In genomic region chr5:157020508-157021213, GRCh38 we compare ENCODE assay signal across 32 cellular contexts. TPM values are rescaled to one million over a fixed set of nuclear protein-coding genes. Genes with fewer than 3 reads are reported as not detected.
DNase-seq lines count a peak whose midpoint lies in the region; ATAC-seq and TF ChIP-seq lines count a peak whose summit lies in the region.
"Had no signal": no experiment of that assay in that cellular context is flagged by ENCODE, and none has a peak within 500 bp of the region (broad histone marks: within the 10 kb centered on the region; RNA-seq: fewer than 3 reads in every experiment).

No MANE protein-coding gene starts in this region.

- H3K36me3 ChIP-seq in GM23338 (ENCODE audit: insufficient read depth) = peaks cover 10% of the 10 kb centered on the region; the same call in 1 of the 2 replicates
- H3K36me3 ChIP-seq: breast epithelium, sigmoid colon, tibial artery, vagina had no signal

- H3K27me3 Mint-ChIP-seq in T-helper 1 cell treated with Interleukin-12 subunit alpha and Interleukin-12 subunit beta and Interleukin-4 antibody, amounts not matched to agents 30 μg/mL and 1 μg/mL, for 36 hours (ENCODE audit: low read depth) = no peaks in the 10 kb centered on the region
- H3K27me3 Mint-ChIP-seq in GM23338 (ENCODE audit: insufficient read depth, low read depth, poor library complexity) (no peaks in the 10 kb centered on the region), nephron (ENCODE audit: low read depth) (no peaks in the 10 kb centered on the region)
- H3K27me3 Mint-ChIP-seq in activated T-helper 1 cell treated with anti-CD3 and anti-CD28 coated beads, Interleukin-12 subunit alpha, Interleukin-12 subunit beta, Interleukin-2, Interleukin-4 antibody, amounts not matched to agents 30 ng/mL and 10 ng/mL and 1 ng/mL, durations not matched to agents 14 hours and 24 hours and 36 hours (ENCODE audit: insufficient read depth) = peaks cover 3% of the 10 kb centered on the region
- H3K27me3 Mint-ChIP-seq: activated naive CD4-positive, alpha-beta T cell treated with anti-CD3 and anti-CD28 coated beads, Interleukin-2, amount 50 U/mL, for 24 hours; CD4-positive, alpha-beta T cell; progenitor cell of endocrine pancreas had no signal

- H3K4me1 Mint-ChIP-seq in T-helper 1 cell treated with Interleukin-12 subunit alpha and Interleukin-12 subunit beta and Interleukin-4 antibody, amounts not matched to agents 30 μg/mL and 1 μg/mL, for 36 hours (ENCODE audit: low read depth) = peaks cover 43% of the 10 kb centered on the region
- H3K4me1 Mint-ChIP-seq in GM23338 (no peaks in the 10 kb centered on the region), nephron (peaks cover 14% of the 10 kb centered on the region)
- H3K4me1 Mint-ChIP-seq in activated T-helper 1 cell treated with anti-CD3 and anti-CD28 coated beads, Interleukin-12 subunit alpha, Interleukin-12 subunit beta, Interleukin-2, Interleukin-4 antibody, amounts not matched to agents 30 ng/mL and 10 ng/mL and 1 ng/mL, durations not matched to agents 14 hours and 24 hours and 36 hours (ENCODE audit: low read depth) = peaks cover 53% of the 10 kb centered on the region
- H3K4me1 Mint-ChIP-seq: H9 had no signal

- H2AFZ ChIP-seq in GM23338 = peak overlapping the region; percentile 86; the same call in 1 of the 2 replicates

- peaks cover 46% of the 10 kb centered on the region for H3K9me3 Mint-ChIP-seq in T-helper 1 cell treated with Interleukin-12 subunit alpha and Interleukin-12 subunit beta and Interleukin-4 antibody, amounts not matched to agents 30 μg/mL and 1 μg/mL, for 36 hours
- H3K9me3 Mint-ChIP-seq in GM23338 (peaks cover 24% of the 10 kb centered on the region; the same call in 2 of the 3 replicates), nephron (peaks cover 8% of the 10 kb centered on the region)
- H3K9me3 Mint-ChIP-seq in activated T-helper 1 cell treated with anti-CD3 and anti-CD28 coated beads, Interleukin-12 subunit alpha, Interleukin-12 subunit beta, Interleukin-2, Interleukin-4 antibody, amounts not matched to agents 30 ng/mL and 10 ng/mL and 1 ng/mL, durations not matched to agents 14 hours and 24 hours and 36 hours = peaks cover 33% of the 10 kb centered on the region
- H3K9me3 Mint-ChIP-seq: CD4-positive, alpha-beta T cell had no signal

- H3K27ac ChIP-seq in GM23338 (ENCODE audit: low read depth) = no peak overlapping the region
- H3K27ac ChIP-seq: breast epithelium, sigmoid colon, tibial artery, vagina had no signal

- H3F3A ChIP-seq in GM23338 (replicated peaks; ENCODE audit: low read depth) = no peaks in the 10 kb centered on the region

- no peak overlapping the region for H3K4me3 Mint-ChIP-seq in T-helper 1 cell treated with Interleukin-12 subunit alpha and Interleukin-12 subunit beta and Interleukin-4 antibody, amounts not matched to agents 30 μg/mL and 1 μg/mL, for 36 hours
- H3K4me3 Mint-ChIP-seq in GM23338 (no peak overlapping the region), nephron (no peak overlapping the region)
- H3K4me3 Mint-ChIP-seq in activated T-helper 1 cell treated with anti-CD3 and anti-CD28 coated beads, Interleukin-12 subunit alpha, Interleukin-12 subunit beta, Interleukin-2, Interleukin-4 antibody, amounts not matched to agents 30 ng/mL and 10 ng/mL and 1 ng/mL, durations not matched to agents 14 hours and 24 hours and 36 hours = no peak overlapping the region
- H3K4me3 Mint-ChIP-seq: activated naive CD4-positive, alpha-beta T cell treated with anti-CD3 and anti-CD28 coated beads, Interleukin-2, amount 50 U/mL, for 24 hours; CD4-positive, alpha-beta T cell; H9 had no signal

- H3K4me3 ChIP-seq in GM23338 = no peak overlapping the region
- H3K4me3 ChIP-seq in foreskin fibroblast (ENCODE audit: low read depth in 1 of 2, low read length in 2 of 2) = no peak overlapping the region
- H3K4me3 ChIP-seq: breast epithelium, sigmoid colon, tibial artery, vagina had no signal

- H3K79me2 ChIP-seq in GM23338 (replicated peaks; ENCODE audit: insufficient read depth) = no peaks in the 10 kb centered on the region

- DNase-seq in T-helper 1 cell = no peak
- no peak for DNase-seq in GM23338 (ENCODE audit: low spot score)
- DNase-seq in activated T-helper 1 cell treated with anti-CD3 and anti-CD28 coated beads, Interleukin-12 subunit alpha, Interleukin-12 subunit beta, Interleukin-2, Interleukin-4 antibody, amounts not matched to agents 30 ng/mL and 10 ng/mL and 1 ng/mL, durations not matched to agents 14 hours and 24 hours and 36 hours (ENCODE audit: low spot score) = no peak
- no peak for DNase-seq in foreskin fibroblast
- DNase-seq: activated CD4-positive, alpha-beta T cell treated with anti-CD3 and anti-CD28 coated beads for 1 hour; CD4-positive, alpha-beta T cell; H9; mesenchymal stem cell; MM.1S; NCI-H1436; NCI-H2081; NCI-H345; NCI-H748 treated with DMSO at 0.1 percent for 48 hours; RPMI8226; sigmoid colon; stimulated activated CD4-positive, alpha-beta T cell treated with anti-CD3 and anti-CD28 coated beads, Interleukin-4, amount 100 ng/mL, for 1 hour; tibial artery had no signal

- no peak for ATAC-seq in GM23338
- no peak for ATAC-seq in HG03460 (IDR thresholded peaks at IDR 0.05; ENCODE audit: unreplicated experiment)
- no peak for ATAC-seq in GM18511 (IDR thresholded peaks at IDR 0.05; ENCODE audit: unreplicated experiment)
- ATAC-seq: HepG2 had no signal

- no peak for TF ChIP-seq CTCF in GM23338 (conservative IDR thresholded peaks at IDR 0.05; ENCODE audit: low read depth in 2 of 2)
- no peak for TF ChIP-seq CTCF in nephron (IDR thresholded peaks at IDR 0.05; ENCODE audit: unreplicated experiment in 3 of 3)
- no peak for TF ChIP-seq CTCF in foreskin fibroblast (IDR thresholded peaks at IDR 0.05; ENCODE audit: low read depth, low read length)

- H3K9me2 ChIP-seq in GM23338 (ENCODE audit: insufficient read depth) = no peaks in the 10 kb centered on the region

- no peak overlapping the region for H3K4me2 ChIP-seq in GM23338

- H3K27ac Mint-ChIP-seq in T-helper 1 cell treated with Interleukin-12 subunit alpha and Interleukin-12 subunit beta and Interleukin-4 antibody, amounts not matched to agents 30 μg/mL and 1 μg/mL, for 36 hours = peak overlapping the region; percentile 34
- no peak overlapping the region for H3K27ac Mint-ChIP-seq in GM23338
- H3K27ac Mint-ChIP-seq in activated T-helper 1 cell treated with anti-CD3 and anti-CD28 coated beads, Interleukin-12 subunit alpha, Interleukin-12 subunit beta, Interleukin-2, Interleukin-4 antibody, amounts not matched to agents 30 ng/mL and 10 ng/mL and 1 ng/mL, durations not matched to agents 14 hours and 24 hours and 36 hours = peak overlapping the region; percentile 32
- peak overlapping the region in 2 of 3 experiments; percentile 29 to 40 for H3K27ac Mint-ChIP-seq in nephron
- H3K27ac Mint-ChIP-seq: activated naive CD4-positive, alpha-beta T cell treated with anti-CD3 and anti-CD28 coated beads, Interleukin-2, amount 50 U/mL, for 24 hours; activated T-helper 2 cell treated with anti-CD3 and anti-CD28 coated beads, Interferon-gamma antibody, Interleukin-2, Interleukin-4, amounts not matched to agents 10 μg/mL and 5 μg/mL and 100 μg/mL, durations not matched to agents 14 hours and 24 hours and 36 hours; CD4-positive, alpha-beta T cell; H9; progenitor cell of endocrine pancreas had no signal

- H3K36me3 Mint-ChIP-seq in T-helper 1 cell treated with Interleukin-12 subunit alpha and Interleukin-12 subunit beta and Interleukin-4 antibody, amounts not matched to agents 30 μg/mL and 1 μg/mL, for 36 hours (ENCODE audit: low read depth) = peaks cover 38% of the 10 kb centered on the region
- H3K36me3 Mint-ChIP-seq in GM23338 (ENCODE audit: low read depth) = peaks cover 10% of the 10 kb centered on the region; the same call in 2 of the 3 replicates
- H3K36me3 Mint-ChIP-seq in activated T-helper 1 cell treated with anti-CD3 and anti-CD28 coated beads, Interleukin-12 subunit alpha, Interleukin-12 subunit beta, Interleukin-2, Interleukin-4 antibody, amounts not matched to agents 30 ng/mL and 10 ng/mL and 1 ng/mL, durations not matched to agents 14 hours and 24 hours and 36 hours (ENCODE audit: low read depth) = peaks cover 31% of the 10 kb centered on the region
- no peaks in the 10 kb centered on the region for H3K36me3 Mint-ChIP-seq in nephron (ENCODE audit: low read depth)

- H4K20me1 ChIP-seq in GM23338 (replicated peaks; ENCODE audit: insufficient read depth) = no peaks in the 10 kb centered on the region

- no peaks in the 10 kb centered on the region for H3K27me3 ChIP-seq in GM23338 (ENCODE audit: insufficient read depth)
- H3K27me3 ChIP-seq: breast epithelium, sigmoid colon, tibial artery, vagina had no signal

- intact Hi-C loops in activated T-helper 1 cell treated with anti-CD3 and anti-CD28 coated beads, Interleukin-12 subunit alpha, Interleukin-12 subunit beta, Interleukin-2, Interleukin-4 antibody, amounts not matched to agents 30 ng/mL and 10 ng/mL and 1 ng/mL, durations not matched to agents 14 hours and 24 hours and 36 hours (cut with micrococcal nuclease) = no loop called here

- H3K4me1 ChIP-seq in GM23338 (ENCODE audit: insufficient read depth) = no peaks in the 10 kb centered on the region
- H3K4me1 ChIP-seq: breast epithelium, sigmoid colon, vagina had no signal

TF ChIP-seq in GM23338, 12 proteins besides CTCF, POLR2A, EP300 and RAD21 (continues in another document):
- TF ChIP-seq STAT1 (IDR thresholded peaks at IDR 0.05; ENCODE audit: unreplicated experiment) = no peak
- TF ChIP-seq ZNF331 (CRISPR knock-in tag; IDR thresholded peaks at IDR 0.05; ENCODE audit: low read depth) = no peak
- no peak for TF ChIP-seq CREB1 (CRISPR knock-in tag; IDR thresholded peaks at IDR 0.05; ENCODE audit: low read depth)

RNA-seq across cellular contexts. Expression of gene HAVCR1, which starts 38.3 kb away (rescaled TPM):
- total RNA-seq in GM23338 (2014; rRNA removed; shearing (Covaris generic)) = not detected in 2 replicates
- polyA plus RNA-seq in GM23338 (2016; fragmentation: Nextera tagmentation; extraction: Ambion mirVana) = not detected in 2 replicates
- 2.4 and 2.5 TPM in 2 replicates for total RNA-seq in activated T-helper 1 cell treated with anti-CD3 and anti-CD28 coated beads, Interleukin-12 subunit alpha, Interleukin-12 subunit beta, Interleukin-2, Interleukin-4 antibody, amounts not matched to agents 30 ng/mL and 10 ng/mL and 1 ng/mL, durations not matched to agents 14 hours and 24 hours and 36 hours
- total RNA-seq: A172, endothelial cell of umbilical vein, fibroblast of lung, glomerular endothelial cell, H9, sigmoid colon, SK-MEL-5, vagina had no signal
- polyA plus RNA-seq: endothelial cell of umbilical vein, fibroblast of lung had no signal

RNA-seq across cellular contexts. Expression of gene TIMD4, which starts 57.6 kb away (rescaled TPM):
- total RNA-seq in GM23338 (2014; rRNA removed; shearing (Covaris generic)) = not detected in 2 replicates
- not detected in 2 replicates for polyA plus RNA-seq in GM23338 (2016; fragmentation: Nextera tagmentation; extraction: Ambion mirVana)
- 24.5 and 27.3 TPM in 2 replicates for total RNA-seq in activated T-helper 1 cell treated with anti-CD3 and anti-CD28 coated beads, Interleukin-12 subunit alpha, Interleukin-12 subunit beta, Interleukin-2, Interleukin-4 antibody, amounts not matched to agents 30 ng/mL and 10 ng/mL and 1 ng/mL, durations not matched to agents 14 hours and 24 hours and 36 hours
- total RNA-seq: A172, endothelial cell of umbilical vein, fibroblast of lung, glomerular endothelial cell, H9, HepG2, progenitor cell of endocrine pancreas, SK-MEL-5, vagina had no signal
- polyA plus RNA-seq: endothelial cell of umbilical vein, fibroblast of lung had no signal

Comparison
In these comparisons a context has a peak if more than half of its experiments do, and no peak if none do; other contexts are left out.
1. RNA of gene TIMD4, which starts 57.6 kb away (total RNA-seq): 24.5 to 27.3 TPM in activated T-helper 1 cell treated with anti-CD3 and anti-CD28 coated beads, Interleukin-12 subunit alpha, Interleukin-12 subunit beta, Interleukin-2, Interleukin-4 antibody, amounts not matched to agents 30 ng/mL and 10 ng/mL and 1 ng/mL, durations not matched to agents 14 hours and 24 hours and 36 hours; not detected in GM23338; every median in the first group is over 10 times any median in the second.